Comparison of ENCODE assay signal across 8 cellular contexts in genomic region chr1:225881081-225882007, GRCh38. TPM values are rescaled to one million over a fixed set of nuclear protein-coding genes. Genes with fewer than 3 reads are reported as not detected.
DNase-seq lines count a peak whose midpoint lies in the region; ATAC-seq and TF ChIP-seq lines count a peak whose summit lies in the region.

No MANE protein-coding gene starts in this region.

- in situ Hi-C loops in astrocyte of the spinal cord (cut with HindIII; ENCODE audit: low sequenced_read_pairs), result no loop called here
- in situ Hi-C loops in gastrocnemius medialis (cut with MboI; ENCODE audit: low sequenced_read_pairs in 4 of 4), result no loop called here

- TF ChIP-seq POLR2A in gastrocnemius medialis (IDR thresholded peaks at IDR 0.05), result no peak

- peaks cover 24% of the 10 kb centered on the region for H4K20me1 ChIP-seq in BLaER1

- H3K36me3 ChIP-seq in BLaER1 (peaks cover 16% of the 10 kb centered on the region), H7 (replicated peaks; ENCODE audit: control insufficient read depth, insufficient read depth, low read length) (peaks cover 29% of the 10 kb centered on the region), gastrocnemius medialis (no peaks in the 10 kb centered on the region)

- peak overlapping the region; percentile 98 for H3K4me2 ChIP-seq in BLaER1

- H3K27ac ChIP-seq in BLaER1 (peak overlapping the region; percentile 94), gastrocnemius medialis (peak overlapping the region; percentile 86 to 98 (median 89))

- no peak for TF ChIP-seq CTCF in astrocyte of the spinal cord (IDR thresholded peaks at IDR 0.05; ENCODE audit: low read depth, low read length)
- TF ChIP-seq CTCF in gastrocnemius medialis (IDR thresholded peaks at IDR 0.05 in 4 of 5, conservative IDR thresholded peaks at IDR 0.05 in 1 of 5), result no peak

- H3K9ac ChIP-seq in BLaER1, result peak overlapping the region; percentile 89

- peaks cover 62% of the 10 kb centered on the region for H3K4me1 ChIP-seq in BLaER1
- H3K4me1 ChIP-seq in gastrocnemius medialis, result peaks cover 52 to 54% of the 10 kb centered on the region in 2 donors

- H3K27me3 ChIP-seq in BLaER1 (peaks cover 19% of the 10 kb centered on the region), H7 (ENCODE audit: control insufficient read depth, insufficient read depth, low read length) (no peaks in the 10 kb centered on the region), gastrocnemius medialis (no peaks in the 10 kb centered on the region)

- H3K4me3 ChIP-seq in BLaER1, result peak overlapping the region; percentile 93
- peak overlapping the region; percentile 97 for H3K4me3 ChIP-seq in H7 (ENCODE audit: insufficient read depth, low read depth, low read length)
- peak overlapping the region; percentile 95 for H3K4me3 ChIP-seq in astrocyte of the spinal cord (ENCODE audit: low read depth, low read length)
- peak overlapping the region; percentile 79 for H3K4me3 ChIP-seq in iPS-11a (ENCODE audit: low read depth, low read length)
- peak overlapping the region; percentile 77 to 99 (median 88) for H3K4me3 ChIP-seq in gastrocnemius medialis

- intact Hi-C loops in gastrocnemius medialis (cut with DNase I; ENCODE audit: low total_unique reads), result loop anchor here (1.0 to 10.0 kb wide), 6 partner anchors 43 to 181 kb away; partner anchors contain the start of genes H3-3A, PYCR2, SDE2 and SRP9

- peak; percentile 35 for ATAC-seq in gastrocnemius medialis

- H3K9me3 ChIP-seq in BLaER1 (no peaks in the 10 kb centered on the region), gastrocnemius medialis (no peaks in the 10 kb centered on the region)

- DNase-seq in H7 (peak; percentile 77), RPMI8226 (peak; percentile 81), astrocyte of the spinal cord (ENCODE audit: low read depth, low spot score) (peak; percentile 38), gastrocnemius medialis (peak; percentile 42 to 61), NOMO-1 treated with dmso at 0.1 percent for 144 hours (lab: John Stamatoyannopoulos, UW; ENCODE audit: unreplicated experiment) (no peak), NCI-H2107 (lab: John Stamatoyannopoulos, UW) (no peak)

RNA-seq across cellular contexts. Expression of gene TMEM63A, which starts 0.8 kb away (rescaled TPM):
- total RNA-seq in H7 (2014; rRNA removed; shearing (Covaris generic)), result 101 and 154 TPM in 2 replicates
- total RNA-seq in gastrocnemius medialis, result 10 to 100 TPM in 2 of 4 donors, 1 to 10 TPM in 2; 6.3 to 19.5 (median 10.6) TPM

RNA-seq across cellular contexts. Expression of gene LEFTY1, which starts 7.6 kb away (rescaled TPM):
- 2,746 and 3,860 TPM in 2 replicates for total RNA-seq in H7 (2014; rRNA removed; shearing (Covaris generic))
- total RNA-seq in gastrocnemius medialis, result under 1 TPM in 1 of 4 donors, not detected in 3; 0.97 TPM

RNA-seq across cellular contexts. Expression of gene PYCR2, which starts 42.7 kb away (rescaled TPM):
- 308 and 356 TPM in 2 replicates for total RNA-seq in H7 (2014; rRNA removed; shearing (Covaris generic))
- total RNA-seq in gastrocnemius medialis, result 10 to 100 TPM; 31.9 to 50.3 (median 42.5) TPM

RNA-seq across cellular contexts. Expression of gene LEFTY2, which starts 59.7 kb away (rescaled TPM):
- 971 and 2,272 TPM in 2 replicates for total RNA-seq in H7 (2014; rRNA removed; shearing (Covaris generic))
- under 1 TPM in 1 of 4 donors, not detected in 3; 0.20 TPM for total RNA-seq in gastrocnemius medialis

Comparison
In these comparisons a context has a peak if more than half of its experiments do, and no peak if none do; other contexts are left out.
1. DNase-seq: peak in H7 (single experiment), RPMI8226 (single experiment), astrocyte of the spinal cord (single experiment) and gastrocnemius medialis (2 of 2); none in NOMO-1 treated with dmso at 0.1 percent for 144 hours (single experiment) and NCI-H2107 (single experiment).
2. RNA of gene LEFTY1, which starts 7.6 kb away (total RNA-seq): 2,746 to 3,860 TPM in H7; 0.97 TPM in gastrocnemius medialis; every median in the first group is over 1,000 times any median in the second.
3. Peak in every context shown above with its lines, with median percentiles within 50 percentile points of each other: H3K4me3 ChIP-seq.